In genomic region chr1:155116113-155116764, GRCh38 we compare ENCODE assay signal across 25 cellular contexts.
"Had no signal": no experiment of that assay in that cellular context is flagged by ENCODE, and none has a peak within 500 bp of the region (broad histone marks: within the 10 kb centered on the region; RNA-seq: fewer than 3 reads in every experiment).

No MANE protein-coding gene starts in this region.

- H3K4me3 Mint-ChIP-seq: effector memory CD8-positive, alpha-beta T cell; immature natural killer cell; naive thymus-derived CD8-positive, alpha-beta T cell; neural crest cell; stimulated activated memory B cell treated with anti-CD40 and anti-IgM and Interleukin-4, amounts not matched to agents 10 μg/mL and 1 μg/mL and 100 μg/mL, for 72 hours had no signal

- H3K9me3 ChIP-seq: esophagus squamous epithelium, psoas muscle, sigmoid colon, testis, tibial artery, vagina had no signal

- ATAC-seq: effector memory CD8-positive, alpha-beta T cell; left colon; left ventricle myocardium superior; naive thymus-derived CD8-positive, alpha-beta T cell; psoas muscle; right cardiac atrium; stimulated activated memory B cell treated with anti-CD40 and anti-IgM and Interleukin-4, amounts not matched to agents 10 μg/mL and 1 μg/mL and 100 μg/mL, for 72 hours; stimulated activated naive CD8-positive, alpha-beta T cell treated with anti-CD3 and anti-CD28 coated beads, Interleukin-15, Interleukin-2, amounts not matched to agents 100 U/mL and 50 U/mL, for 24 hours had no signal

- H3K36me3 Mint-ChIP-seq: immature natural killer cell; naive thymus-derived CD8-positive, alpha-beta T cell; stimulated activated memory B cell treated with anti-CD40 and anti-IgM and Interleukin-4, amounts not matched to agents 10 μg/mL and 1 μg/mL and 100 μg/mL, for 72 hours had no signal

- H3K27ac ChIP-seq: esophagus squamous epithelium, psoas muscle, sigmoid colon, testis, tibial artery, vagina had no signal

- H3K27ac Mint-ChIP-seq: effector memory CD8-positive, alpha-beta T cell; immature natural killer cell; stimulated activated memory B cell treated with anti-CD40 and anti-IgM and Interleukin-4, amounts not matched to agents 10 μg/mL and 1 μg/mL and 100 μg/mL, for 72 hours had no signal

- H3K36me3 ChIP-seq: esophagus squamous epithelium, sigmoid colon, tibial artery, vagina had no signal

- H3K9me3 Mint-ChIP-seq: effector memory CD8-positive, alpha-beta T cell; immature natural killer cell; naive thymus-derived CD8-positive, alpha-beta T cell; neural crest cell; stimulated activated memory B cell treated with anti-CD40 and anti-IgM and Interleukin-4, amounts not matched to agents 10 μg/mL and 1 μg/mL and 100 μg/mL, for 72 hours had no signal

- DNase-seq: cortex of kidney; effector memory CD8-positive, alpha-beta T cell; erythroblast; esophagus squamous epithelium; foreskin melanocyte; hypothalamus; immature natural killer cell; islet precursor cell; kidney glomerular epithelial cell; left colon; left ventricle myocardium superior; naive thymus-derived CD8-positive, alpha-beta T cell; nucleus accumbens; psoas muscle; right cardiac atrium; sigmoid colon; stimulated activated CD4-positive, alpha-beta T cell treated with anti-CD3 and anti-CD28 coated beads, Interleukin-2, amount 100 ng/mL, for 24 hours; stimulated activated CD4-positive, alpha-beta T cell treated with anti-CD3 and anti-CD28 coated beads, Interleukin-4, amount 100 ng/mL, for 4 hours; stimulated activated naive CD8-positive, alpha-beta T cell treated with anti-CD3 and anti-CD28 coated beads, Interleukin-15, Interleukin-2, amounts not matched to agents 100 U/mL and 50 U/mL, for 24 hours; substantia nigra; testis; tibial artery had no signal

- H3K4me3 ChIP-seq: esophagus squamous epithelium, psoas muscle, sigmoid colon, testis, tibial artery, vagina had no signal

- H3K4me1 ChIP-seq: psoas muscle, sigmoid colon, testis, tibial artery, vagina had no signal

- H3K4me1 Mint-ChIP-seq: immature natural killer cell; neural crest cell; stimulated activated memory B cell treated with anti-CD40 and anti-IgM and Interleukin-4, amounts not matched to agents 10 μg/mL and 1 μg/mL and 100 μg/mL, for 72 hours had no signal

- H3K27me3 ChIP-seq: esophagus squamous epithelium, testis, vagina had no signal
